In the genomic region with DNA sequence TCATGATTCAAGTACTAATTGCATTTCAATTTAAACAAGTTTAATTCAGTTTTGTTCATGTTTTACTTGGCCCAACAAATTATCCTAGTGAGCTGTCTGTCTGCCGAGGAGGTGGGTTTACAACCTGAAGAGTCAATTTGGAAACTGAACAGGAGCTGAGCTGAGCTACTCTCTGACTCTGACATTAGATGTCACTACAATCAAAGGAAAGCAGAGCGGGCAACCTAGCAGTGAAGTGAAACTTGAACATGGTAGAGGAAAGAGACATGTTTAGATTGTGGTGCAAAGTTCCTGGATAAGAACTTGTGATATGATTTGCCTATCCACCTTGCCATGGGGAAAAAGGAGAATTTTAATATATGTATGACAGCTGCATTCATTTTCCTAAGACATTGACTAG, we compare ENCODE assay signal across 8 cellular contexts. TPM values are rescaled to one million over a fixed set of nuclear protein-coding genes. Genes with fewer than 3 reads are reported as not detected.
DNase-seq lines count a peak whose midpoint lies in the region; ATAC-seq and TF ChIP-seq lines count a peak whose summit lies in the region.

No MANE protein-coding gene starts in this region.

- H3K27ac Mint-ChIP-seq in immature natural killer cell = peak overlapping the region in 1 of 6 donors; percentile 3

- H3K4me3 Mint-ChIP-seq in immature natural killer cell = no peak overlapping the region

- no peaks in the 10 kb centered on the region for H3K27me3 ChIP-seq in thyroid gland

- no peaks in the 10 kb centered on the region for H3K9me3 Mint-ChIP-seq in immature natural killer cell

- intact Hi-C loops in thyroid gland (cut with DNase I) = no loop called here

- H3K4me3 ChIP-seq in thyroid gland (replicated peaks in 1 of 3) = no peak overlapping the region

- ATAC-seq in GM21717 (IDR thresholded peaks at IDR 0.05; ENCODE audit: unreplicated experiment) = peak; percentile 83

- 15 to 20% methylated on average over 2 of the region's 2 CpGs for WGBS in thyroid gland, 2 donors

- H3K9me3 ChIP-seq in thyroid gland = no peaks in the 10 kb centered on the region

- H3K27ac ChIP-seq in thyroid gland = no peak overlapping the region

- H3K36me3 ChIP-seq in thyroid gland = no peaks in the 10 kb centered on the region

- DNase-seq in EL (peak; percentile 68), NCI-H1105 (lab: John Stamatoyannopoulos, UW) (peak; percentile 32), amniotic epithelial cell (ENCODE audit: low read depth) (peak; percentile 72), immature natural killer cell (peak; percentile 10 to 30 (median 21)), thyroid gland (peak; percentile 21 to 22), activated T-cell treated with anti-CD3 and anti-CD28 coated beads for 4 hours (no peak)
- no peak for DNase-seq in activated CD4-positive, alpha-beta T cell treated with anti-CD3 and anti-CD28 coated beads, Interleukin-2, amount 50 U/mL, for 1 hour

- H3K36me3 Mint-ChIP-seq in immature natural killer cell = peaks cover 0 to 3% (median 0%) of the 10 kb centered on the region in 3 donors

- H3K4me1 Mint-ChIP-seq in immature natural killer cell = peaks cover 16 to 21% of the 10 kb centered on the region in 2 donors

- peak in 4 of 6 experiments; percentile 62 to 93 (median 86) for TF ChIP-seq CTCF in thyroid gland (IDR thresholded peaks at IDR 0.05)

- peaks cover 0 to 5% (median 2%) of the 10 kb centered on the region in 3 donors for H3K27me3 Mint-ChIP-seq in immature natural killer cell (ENCODE audit: low read depth in 3 of 3)

- H3K4me1 ChIP-seq in thyroid gland = no peaks in the 10 kb centered on the region

- TF ChIP-seq POLR2A in thyroid gland (IDR thresholded peaks at IDR 0.05) = no peak

RNA-seq across cellular contexts. Expression of a gene that starts 9.6 kb away (rescaled TPM):
- polyA plus RNA-seq in immature natural killer cell = not detected
- total RNA-seq in thyroid gland = 1 to 10 TPM in 2 of 4 donors, not detected in 2; 1.9 to 7.5 TPM

Comparison
In these comparisons a context has a peak if more than half of its experiments do, and no peak if none do; other contexts are left out.
1. DNase-seq: peak in EL (single experiment), NCI-H1105 (single experiment), amniotic epithelial cell (single experiment), immature natural killer cell (3 of 3) and thyroid gland (2 of 2); none in activated T-cell treated with anti-CD3 and anti-CD28 coated beads for 4 hours (single experiment) and activated CD4-positive, alpha-beta T cell treated with anti-CD3 and anti-CD28 coated beads, Interleukin-2, amount 50 U/mL, for 1 hour (single experiment).